ENCODE assay signal across 32 cellular contexts in the genomic region with DNA sequence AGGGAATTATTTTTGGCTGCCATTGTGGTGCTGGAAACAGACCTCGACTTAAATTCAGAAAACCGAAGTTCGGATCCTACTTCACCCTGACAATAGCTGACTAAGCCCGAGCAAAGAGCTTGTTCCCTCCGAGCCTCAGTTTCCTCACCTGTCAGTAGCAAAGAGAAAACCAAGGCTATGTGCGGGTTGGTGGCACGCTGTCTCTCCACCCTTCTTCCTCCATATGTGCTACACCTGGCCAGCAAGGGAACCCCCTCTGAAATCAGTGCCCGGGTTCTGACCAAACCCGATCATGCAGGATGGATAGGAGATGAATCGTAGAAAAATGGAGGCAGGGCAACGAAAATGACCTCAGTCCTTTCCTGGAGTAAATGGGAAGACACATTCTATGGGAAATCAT. TPM values are rescaled to one million over a fixed set of nuclear protein-coding genes. Genes with fewer than 3 reads are reported as not detected.
"Had no signal": no experiment of that assay in that cellular context is flagged by ENCODE, and none has a peak within 500 bp of the region (broad histone marks: within the 10 kb centered on the region; RNA-seq: fewer than 3 reads in every experiment).

No MANE protein-coding gene starts in this region.

- H3K27ac ChIP-seq: SJCRH30, SK-N-MC had no signal

- ATAC-seq: activated CD8-positive, alpha-beta T cell treated with anti-CD3 and anti-CD28 coated beads for 36 hours; activated naive CD8-positive, alpha-beta T cell treated with anti-CD3 and anti-CD28 coated beads, Interleukin-2, amount 50 U/mL, for 24 hours; Panc1 had no signal

- H3K27ac Mint-ChIP-seq: activated CD4-positive, alpha-beta T cell treated with anti-CD3 and anti-CD28 coated beads, Interleukin-2, amount 10 ng/mL, durations not matched to agents 24 days and 14 days; activated CD8-positive, alpha-beta T cell treated with anti-CD3 and anti-CD28 coated beads for 36 hours; activated naive CD4-positive, alpha-beta T cell treated with anti-CD3 and anti-CD28 coated beads for 36 hours; activated naive CD8-positive, alpha-beta T cell; activated naive CD8-positive, alpha-beta T cell treated with anti-CD3 and anti-CD28 coated beads, Interleukin-2, amount 50 U/mL, for 24 hours; activated T-cell treated with anti-CD3 and anti-CD28 coated beads, Interleukin-2, amount 50 U/mL, for 24 hours had no signal

- H3K9me3 Mint-ChIP-seq: activated CD4-positive, alpha-beta T cell treated with anti-CD3 and anti-CD28 coated beads, Interleukin-2, amount 10 ng/mL, durations not matched to agents 24 days and 14 days; activated CD8-positive, alpha-beta T cell treated with anti-CD3 and anti-CD28 coated beads for 36 hours; activated naive CD4-positive, alpha-beta T cell treated with anti-CD3 and anti-CD28 coated beads for 36 hours; activated naive CD8-positive, alpha-beta T cell treated with anti-CD3 and anti-CD28 coated beads, Interleukin-2, amount 50 U/mL, for 24 hours; activated T-cell treated with anti-CD3 and anti-CD28 coated beads, Interleukin-2, amount 50 U/mL, for 24 hours; brain had no signal

- H3K4me1 Mint-ChIP-seq: activated CD4-positive, alpha-beta T cell treated with anti-CD3 and anti-CD28 coated beads, Interleukin-2, amount 10 ng/mL, durations not matched to agents 24 days and 14 days; activated naive CD8-positive, alpha-beta T cell treated with anti-CD3 and anti-CD28 coated beads, Interleukin-2, amount 50 U/mL, for 24 hours had no signal

- DNase-seq: activated CD4-positive, alpha-beta T cell treated with anti-CD3 and anti-CD28 coated beads, Interleukin-2, amount 10 ng/mL, durations not matched to agents 24 days and 14 days; activated CD4-positive, alpha-beta T cell treated with anti-CD3 and anti-CD28 coated beads, Interleukin-2, amount 50 U/mL, for 4 hours; activated CD8-positive, alpha-beta T cell treated with anti-CD3 and anti-CD28 coated beads for 36 hours; activated gamma-delta T cell treated with Interleukin-2 at 50 U/mL for 16 hours; activated naive CD4-positive, alpha-beta T cell treated with anti-CD3 and anti-CD28 coated beads for 36 hours; activated naive CD8-positive, alpha-beta T cell treated with anti-CD3 and anti-CD28 coated beads, Interleukin-2, amount 50 U/mL, for 24 hours; activated T-cell treated with anti-CD3 and anti-CD28 coated beads, Interleukin-2, amount 50 U/mL, for 24 hours; caudate nucleus; Kasumi-1; KG1; NCI-H1048; NCI-H1105 treated with DMSO at 0.1 percent for 48 hours; NCI-H1436; NCI-H1694; NCI-H1930; NCI-H2081 treated with DMSO at 0.1 percent for 48 hours; NCI-H226; NCI-H446 treated with DMSO at 0.1 percent for 48 hours; NCI-H524; NCI-H69; SHP77; SJCRH30; T1000 had no signal

- H3K4me3 ChIP-seq: MG63, SJCRH30 had no signal

- H3K4me3 Mint-ChIP-seq: activated CD4-positive, alpha-beta T cell treated with anti-CD3 and anti-CD28 coated beads, Interleukin-2, amount 10 ng/mL, durations not matched to agents 24 days and 14 days; activated CD8-positive, alpha-beta T cell treated with anti-CD3 and anti-CD28 coated beads for 36 hours; activated naive CD4-positive, alpha-beta T cell treated with anti-CD3 and anti-CD28 coated beads for 36 hours; activated naive CD8-positive, alpha-beta T cell; activated naive CD8-positive, alpha-beta T cell treated with anti-CD3 and anti-CD28 coated beads, Interleukin-2, amount 50 U/mL, for 24 hours; activated T-cell treated with anti-CD3 and anti-CD28 coated beads, Interleukin-2, amount 50 U/mL, for 24 hours; brain had no signal

- H3K27me3 Mint-ChIP-seq: activated CD4-positive, alpha-beta T cell treated with anti-CD3 and anti-CD28 coated beads, Interleukin-2, amount 10 ng/mL, durations not matched to agents 24 days and 14 days had no signal

- H3K36me3 ChIP-seq: MG63, SJCRH30 had no signal

- H3K36me3 Mint-ChIP-seq: activated naive CD8-positive, alpha-beta T cell; brain had no signal

- H3K9me3 ChIP-seq: MG63, SJCRH30 had no signal

RNA-seq across cellular contexts. Expression of gene MSX2, which starts 16.7 kb away (rescaled TPM):
- total RNA-seq: activated CD4-positive, alpha-beta T cell treated with anti-CD3 and anti-CD28 coated beads, Interleukin-2, amount 10 ng/mL, durations not matched to agents 24 days and 14 days; activated CD8-positive, alpha-beta memory T cell treated with anti-CD3 and anti-CD28 coated beads for 36 hours; activated CD8-positive, alpha-beta T cell treated with anti-CD3 and anti-CD28 coated beads for 36 hours; activated naive CD4-positive, alpha-beta T cell treated with anti-CD3 and anti-CD28 coated beads for 36 hours; bronchial epithelial cell; T-helper 1 cell treated with Interleukin-12 subunit alpha and Interleukin-12 subunit beta and Interleukin-4 antibody, amounts not matched to agents 30 ng/mL and 1 ng/mL, for 36 hours; T-helper 2 cell treated with Interferon-gamma antibody and Interleukin-4, amounts not matched to agents 100 ng/mL and 5 ng/mL, for 36 hours had no signal
